ENCODE assay signal across 16 cellular contexts in the genomic region with DNA sequence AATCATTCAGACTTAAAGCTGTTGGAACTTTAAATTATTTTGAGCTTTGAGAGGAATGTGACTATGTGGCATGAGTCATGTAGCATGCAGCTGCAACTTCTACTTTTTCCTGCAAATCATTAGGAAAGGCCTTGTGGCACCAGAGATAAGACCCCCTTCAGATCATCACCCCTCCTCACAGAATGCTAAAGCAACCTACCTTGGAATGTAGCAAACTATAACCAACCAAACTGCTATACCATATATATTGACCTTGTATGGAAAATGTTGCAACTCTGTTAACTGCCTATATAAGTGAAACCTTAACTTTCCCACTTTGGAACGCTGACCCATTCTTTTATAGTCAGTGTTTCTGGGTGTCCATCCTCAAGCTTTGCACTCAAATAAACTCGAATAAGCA. TPM values are rescaled to one million over a fixed set of nuclear protein-coding genes. Genes with fewer than 3 reads are reported as not detected.
DNase-seq lines count a peak whose midpoint lies in the region; ATAC-seq and TF ChIP-seq lines count a peak whose summit lies in the region.
"Had no signal": no experiment of that assay in that cellular context is flagged by ENCODE, and none has a peak within 500 bp of the region (broad histone marks: within the 10 kb centered on the region; RNA-seq: fewer than 3 reads in every experiment).

No MANE protein-coding gene starts in this region.

- no peaks in the 10 kb centered on the region for H3K36me3 ChIP-seq in mesenchymal stem cell (ENCODE audit: control insufficient read depth in 1 of 2, insufficient read depth in 2 of 2, low read depth in 1 of 2, low read length in 2 of 2)
- H3K36me3 ChIP-seq: gastrocnemius medialis, HAP-1, neural progenitor cell had no signal

- peak overlapping the region; percentile 31 for H2BK5ac ChIP-seq in mesenchymal stem cell (ENCODE audit: low read depth, low read length, poor library complexity, severe bottlenecking)

- no peaks in the 10 kb centered on the region for H3K79me1 ChIP-seq in mesenchymal stem cell (replicated peaks; ENCODE audit: low read length, poor library complexity, severe bottlenecking)

- H3K27ac ChIP-seq in mesenchymal stem cell (ENCODE audit: low read length, poor library complexity, severe bottlenecking), result peak overlapping the region; percentile 88
- H3K27ac ChIP-seq: coronary artery, gastrocnemius medialis, neural progenitor cell had no signal

- no peaks in the 10 kb centered on the region for H3K27me3 ChIP-seq in mesenchymal stem cell (ENCODE audit: control insufficient read depth in 1 of 2, insufficient read depth in 1 of 2, low read length in 2 of 2)
- H3K27me3 ChIP-seq: gastrocnemius medialis, neural progenitor cell had no signal

- TF ChIP-seq CTCF in AG10803 (conservative IDR thresholded peaks at IDR 0.05; ENCODE audit: low read length), result no peak
- TF ChIP-seq CTCF in NB4 (IDR thresholded peaks at IDR 0.05; ENCODE audit: low read depth, low read length), result no peak

- no peak overlapping the region for H3K23ac ChIP-seq in mesenchymal stem cell (ENCODE audit: low read length in 2 of 2)

- no peak overlapping the region for H2AK5ac ChIP-seq in mesenchymal stem cell (ENCODE audit: low read length, severe bottlenecking)

- no peak overlapping the region for H3K4ac ChIP-seq in mesenchymal stem cell (ENCODE audit: low read depth in 1 of 2, low read length in 2 of 2)

- ATAC-seq in GM19351 (IDR thresholded peaks at IDR 0.05; ENCODE audit: unreplicated experiment) (no peak), GM21367 (IDR thresholded peaks at IDR 0.05; ENCODE audit: unreplicated experiment) (no peak), HG03354 (IDR thresholded peaks at IDR 0.05; ENCODE audit: poor library complexity, severe bottlenecking, unreplicated experiment) (no peak)
- ATAC-seq: gastrocnemius medialis, left cardiac atrium had no signal

- DNase-seq in AG10803 (ENCODE audit: low read depth), result peak; percentile 56
- DNase-seq in NB4 (ENCODE audit: low read depth), result peak; percentile 7
- peak; percentile 57 for DNase-seq in cerebellar cortex (ENCODE audit: low spot score)
- DNase-seq in mesenchymal stem cell, result peak; percentile 41
- no peak for DNase-seq in posterior vena cava (ENCODE audit: low spot score)
- DNase-seq: activated naive CD4-positive, alpha-beta T cell treated with anti-CD3 and anti-CD28 coated beads for 36 hours; gastrocnemius medialis; left cardiac atrium; NCI-H2227 treated with DMSO at 0.1 percent for 48 hours had no signal

- WGBS in mesenchymal stem cell, result no CpG with 5 or more reads among the region's 2 CpGs

- no peak overlapping the region for H4K8ac ChIP-seq in mesenchymal stem cell (ENCODE audit: low read length)

- H2AFZ ChIP-seq in mesenchymal stem cell (ENCODE audit: low read depth, low read length), result no peak overlapping the region
- H2AFZ ChIP-seq: neural progenitor cell had no signal

- H4K91ac ChIP-seq in mesenchymal stem cell (ENCODE audit: low read length), result no peak overlapping the region

- H3K4me1 ChIP-seq in mesenchymal stem cell (ENCODE audit: control insufficient read depth, insufficient read depth, low read depth, low read length), result peaks cover 6% of the 10 kb centered on the region
- H3K4me1 ChIP-seq: gastrocnemius medialis had no signal

- TF ChIP-seq POLR2A in NB4 (IDR thresholded peaks at IDR 0.05; ENCODE audit: extremely low read depth, insufficient read length), result no peak

- H3K4me2 ChIP-seq in mesenchymal stem cell (ENCODE audit: low read length, poor library complexity, severe bottlenecking), result no peak overlapping the region
- H3K4me2 ChIP-seq: neural progenitor cell had no signal

- peak overlapping the region; percentile 50 for H3K9ac ChIP-seq in mesenchymal stem cell (ENCODE audit: low read length)
- H3K9ac ChIP-seq: neural progenitor cell had no signal

- H2BK15ac ChIP-seq in mesenchymal stem cell (ENCODE audit: low read depth, poor library complexity, severe bottlenecking), result no peak overlapping the region

- H3K4me3 ChIP-seq in AG10803 (ENCODE audit: low read length) (no peak overlapping the region), NB4 (ENCODE audit: low read depth, low read length) (no peak overlapping the region), mesenchymal stem cell (ENCODE audit: insufficient read depth in 1 of 2, low read depth in 1 of 2, low read length in 2 of 2) (no peak overlapping the region)
- H3K4me3 ChIP-seq: coronary artery, gastrocnemius medialis, HAP-1, neural progenitor cell had no signal

- no peaks in the 10 kb centered on the region for H3K9me3 ChIP-seq in mesenchymal stem cell (ENCODE audit: control insufficient read depth, low read length)
- H3K9me3 ChIP-seq: gastrocnemius medialis had no signal

- no peak overlapping the region for H2BK12ac ChIP-seq in mesenchymal stem cell (ENCODE audit: low read length in 2 of 2)

- H3K18ac ChIP-seq in mesenchymal stem cell (ENCODE audit: low read depth in 1 of 2, low read length in 2 of 2), result no peak overlapping the region

- intact Hi-C loops in posterior vena cava (cut with DNase I), result no loop called here

- no peak overlapping the region for H2BK120ac ChIP-seq in mesenchymal stem cell (ENCODE audit: low read depth, low read length)

- H3K14ac ChIP-seq in mesenchymal stem cell (ENCODE audit: low read length in 2 of 2), result no peak overlapping the region

RNA-seq across cellular contexts. Expression of a gene that starts 32.0 kb away (rescaled TPM):
- polyA plus RNA-seq in mesenchymal stem cell (2013, experiment 1 of 2), result not detected
- not detected for polyA plus RNA-seq in mesenchymal stem cell (2013, experiment 2 of 2)
- total RNA-seq in posterior vena cava, result not detected
- total RNA-seq: activated naive CD4-positive, alpha-beta T cell treated with anti-CD3 and anti-CD28 coated beads for 36 hours; gastrocnemius medialis; left cardiac atrium; ureter had no signal
